10 cellular contexts compared by ENCODE assay signal in genomic region chr12:77002382-77002781, GRCh38.
"Had no signal": no experiment of that assay in that cellular context is flagged by ENCODE, and none has a peak within 500 bp of the region (broad histone marks: within the 10 kb centered on the region; RNA-seq: fewer than 3 reads in every experiment).

No MANE protein-coding gene starts in this region.

- H3K4me3 Mint-ChIP-seq: IgD-negative memory B cell had no signal

- H3K4me2 ChIP-seq: KMS-11 had no signal

- H3K4me3 ChIP-seq: K562 had no signal

- H3K27ac Mint-ChIP-seq: IgD-negative memory B cell had no signal

- DNase-seq: IMR-90, Karpas-422, Kasumi-1, KBM-7, KG1 had no signal

- H3K4me1 Mint-ChIP-seq: IgD-negative memory B cell had no signal

- H3K9ac ChIP-seq: KMS-11 had no signal

- FAIRE-seq: HTR-8/SVneo, K562 had no signal

- H3K27ac ChIP-seq: HL-60, KMS-11 had no signal
